ENCODE assay signal across 8 cellular contexts in the genomic region with DNA sequence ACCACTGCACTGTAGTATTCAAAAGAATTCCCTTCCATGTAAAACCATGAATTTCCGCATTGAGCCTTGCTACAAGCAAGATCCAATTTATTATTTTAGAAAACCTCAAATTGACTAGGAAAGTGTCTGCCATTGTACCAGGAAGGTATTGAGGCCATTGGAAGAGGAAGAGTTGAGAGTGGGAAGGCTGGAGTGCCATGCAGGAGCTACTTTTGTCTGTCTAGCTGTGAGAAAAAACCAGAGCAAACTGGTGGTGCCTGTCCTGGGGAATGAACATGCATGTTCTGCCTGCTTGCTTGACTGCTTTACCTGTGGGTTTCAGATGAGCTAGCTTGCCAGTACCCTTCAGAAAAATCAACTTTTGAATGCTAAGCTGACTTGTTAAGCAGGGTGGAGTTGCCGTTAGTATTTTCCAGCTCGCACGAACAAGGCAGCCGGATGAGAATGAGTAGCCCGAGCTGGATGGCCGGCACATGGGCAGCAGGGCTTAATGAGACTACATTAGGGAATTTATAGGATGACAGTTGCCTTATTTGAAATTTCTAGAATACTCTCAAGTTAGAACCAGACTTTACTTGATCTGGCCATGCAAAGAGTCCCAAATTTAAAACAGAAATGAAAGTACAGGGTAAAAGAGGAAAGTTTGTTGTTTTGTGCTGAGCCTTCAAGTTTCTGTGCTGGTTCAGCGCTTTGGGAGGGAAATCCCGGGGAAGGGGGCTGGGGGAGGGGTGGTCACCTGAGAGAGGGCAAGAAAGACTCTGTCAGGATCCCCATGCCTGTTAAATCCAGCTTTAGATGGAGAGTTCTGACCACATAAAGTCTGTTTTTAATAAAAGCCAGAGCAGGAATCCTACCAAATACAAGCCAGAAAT. TPM values are rescaled to one million over a fixed set of nuclear protein-coding genes. Genes with fewer than 3 reads are reported as not detected.
DNase-seq lines count a peak whose midpoint lies in the region; ATAC-seq and TF ChIP-seq lines count a peak whose summit lies in the region.

No MANE protein-coding gene starts in this region.

- peak overlapping the region; percentile 17 for H3K27ac Mint-ChIP-seq in central memory CD8-positive, alpha-beta T cell (ENCODE audit: low read depth)
- H3K27ac Mint-ChIP-seq in naive B cell, result peak overlapping the region; percentile 98 to 100 (median 99)

- POLR2A ChIA-PET in HEK293T (lab: Yijun Ruan, JAX), result no interaction called here

- CTCF ChIA-PET in HEK293T (lab: Yijun Ruan, JAX), result interaction anchor here (0.7 kb wide), 1 partner anchor 243 kb away, joined by 3 read pairs; no protein-coding TSS in a partner anchor

- peaks cover 3% of the 10 kb centered on the region for H3K36me3 Mint-ChIP-seq in central memory CD8-positive, alpha-beta T cell (ENCODE audit: insufficient read depth)
- no peaks in the 10 kb centered on the region for H3K36me3 Mint-ChIP-seq in naive B cell

- no peak overlapping the region for H3K4me3 Mint-ChIP-seq in central memory CD8-positive, alpha-beta T cell
- H3K4me3 Mint-ChIP-seq in naive B cell, result peak overlapping the region; percentile 87 to 95 (median 92)

- peaks cover 22% of the 10 kb centered on the region for H3K4me1 Mint-ChIP-seq in central memory CD8-positive, alpha-beta T cell
- peaks cover 46 to 62% (median 51%) of the 10 kb centered on the region in 3 donors for H3K4me1 Mint-ChIP-seq in naive B cell

- ATAC-seq in GM18907 (IDR thresholded peaks at IDR 0.05; ENCODE audit: unreplicated experiment) (peak; percentile 79), HG02943 (IDR thresholded peaks at IDR 0.05; ENCODE audit: low read depth, unreplicated experiment) (peak; percentile 44), naive B cell (ENCODE audit: low read depth in 2 of 2) (peak; percentile 58 to 59)
- ATAC-seq in central memory CD8-positive, alpha-beta T cell (replicated peaks; ENCODE audit: extremely low read depth, poor library complexity, severe bottlenecking), result no peak

- DNase-seq in central memory CD8-positive, alpha-beta T cell (ENCODE audit: low spot score in 2 of 2), result no peak
- DNase-seq in naive B cell, result peak; percentile 63
- no peak for DNase-seq in NCI-H345 (lab: John Stamatoyannopoulos, UW)
- no peak for DNase-seq in HEK293T (ENCODE audit: extremely low spot score)
- no peak for DNase-seq in COLO829 (ENCODE audit: low spot score)
- no peak for DNase-seq in DMS153 treated with DMSO at 0.1 percent for 48 hours (lab: John Stamatoyannopoulos, UW; ENCODE audit: unreplicated experiment)

- no peaks in the 10 kb centered on the region for H3K9me3 Mint-ChIP-seq in central memory CD8-positive, alpha-beta T cell
- H3K9me3 Mint-ChIP-seq in naive B cell, result peaks cover 0 to 2% (median 0%) of the 10 kb centered on the region in 7 donors

- H3K27me3 Mint-ChIP-seq in central memory CD8-positive, alpha-beta T cell, result no peaks in the 10 kb centered on the region
- no peaks in the 10 kb centered on the region for H3K27me3 Mint-ChIP-seq in naive B cell

TF ChIP-seq in HEK293T, 16 proteins besides CTCF, POLR2A, EP300 and RAD21:
- no peak for TF ChIP-seq ARNT (IDR thresholded peaks at IDR 0.05)
- TF ChIP-seq FOXK2 (IDR thresholded peaks at IDR 0.05), result no peak
- TF ChIP-seq ELF4 (IDR thresholded peaks at IDR 0.05), result no peak
- no peak for TF ChIP-seq LEF1 (IDR thresholded peaks at IDR 0.05; ENCODE audit: borderline replicate concordance)
- TF ChIP-seq SP1 (IDR thresholded peaks at IDR 0.05), result no peak
- no peak for TF ChIP-seq TARDBP (IDR thresholded peaks at IDR 0.05)

RNA-seq across cellular contexts. Expression of a gene that starts 29.6 kb away (rescaled TPM):
- not detected for polyA plus RNA-seq in naive B cell (ENCODE audit: low read depth in 6 of 6)

RNA-seq across cellular contexts. Expression of a gene that starts 53.0 kb away (rescaled TPM):
- 100 to 1,000 TPM in 1 of 6 donors, 10 to 100 TPM in 5; 70.8 to 127 (median 94.5) TPM for polyA plus RNA-seq in naive B cell (ENCODE audit: low read depth in 6 of 6)
